Comparison of ENCODE assay signal across 8 cellular contexts in genomic region chr10:55629792-55630490, GRCh38.
DNase-seq lines count a peak whose midpoint lies in the region; ATAC-seq and TF ChIP-seq lines count a peak whose summit lies in the region.

No MANE protein-coding gene starts in this region.

- H3K36me3 ChIP-seq in esophagus squamous epithelium (no peaks in the 10 kb centered on the region), neuron (ENCODE audit: insufficient read depth, low read length) (no peaks in the 10 kb centered on the region)

- peak; percentile 81 for DNase-seq in NCI-H460 (ENCODE audit: extremely low read depth, low read depth)
- no peak for DNase-seq in esophagus squamous epithelium (lab: John Stamatoyannopoulos, UW)
- DNase-seq in NCI-H1105 (lab: John Stamatoyannopoulos, UW): no peak

- TF ChIP-seq CTCF in esophagus squamous epithelium (IDR thresholded peaks at IDR 0.05): peak in 2 of 6 experiments; percentile 11 to 34

- intact Hi-C loops in esophagus squamous epithelium (cut with DNase I): no loop called here

- H3K4me3 ChIP-seq in esophagus squamous epithelium: peak overlapping the region in 3 of 4 donors; percentile 41 to 65 (median 48)
- H3K4me3 ChIP-seq in neuron (ENCODE audit: low read length): peak overlapping the region; percentile 64

- H3K27me3 ChIP-seq in esophagus squamous epithelium (peaks cover 0 to 7% (median 0%) of the 10 kb centered on the region in 4 donors), neuron (ENCODE audit: insufficient read depth, low read length) (peaks cover 9% of the 10 kb centered on the region)

- H3K9me3 ChIP-seq in esophagus squamous epithelium: no peaks in the 10 kb centered on the region
- H3K9me3 ChIP-seq in neuron (ENCODE audit: low read length): no peaks in the 10 kb centered on the region

- no peak overlapping the region for H3K27ac ChIP-seq in esophagus squamous epithelium

- peak overlapping the region; percentile 93 for H2AFZ ChIP-seq in neuron (ENCODE audit: low read depth, low read length)

- ATAC-seq in GM18868 (IDR thresholded peaks at IDR 0.05; ENCODE audit: unreplicated experiment) (peak; percentile 49), GM19397 (IDR thresholded peaks at IDR 0.05; ENCODE audit: unreplicated experiment) (no peak), HG03439 (IDR thresholded peaks at IDR 0.05; ENCODE audit: unreplicated experiment) (no peak), HG02852 (IDR thresholded peaks at IDR 0.05; ENCODE audit: unreplicated experiment) (no peak)

- peaks cover 0 to 34% (median 0%) of the 10 kb centered on the region in 3 donors for H3K4me1 ChIP-seq in esophagus squamous epithelium
- H3K4me1 ChIP-seq in neuron (ENCODE audit: insufficient read depth, low read length): peaks cover 11% of the 10 kb centered on the region

- no peak for TF ChIP-seq POLR2A in esophagus squamous epithelium (IDR thresholded peaks at IDR 0.05)

- WGBS in esophagus squamous epithelium, 2 donors: 10 to 15% methylated on average over 17 to 21 of the region's 21 CpGs
